In the genomic region with DNA sequence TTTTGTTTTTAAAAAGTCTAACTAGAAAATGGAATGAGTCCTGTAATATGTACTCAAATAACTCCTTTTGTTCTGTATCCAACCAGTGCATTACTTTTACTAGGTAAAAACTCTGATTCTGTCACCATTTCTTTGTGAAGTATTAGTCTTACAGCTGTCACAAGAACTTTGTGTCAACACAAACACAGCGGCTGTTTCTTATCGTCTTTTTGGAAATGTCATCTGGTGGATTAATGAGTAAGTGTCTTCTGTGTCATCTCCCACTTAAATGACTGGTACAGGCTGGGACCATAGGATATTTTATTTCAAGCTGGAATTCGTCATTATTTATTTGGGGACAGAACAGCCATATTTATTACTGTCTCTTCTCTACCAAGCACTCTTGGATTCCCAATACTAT, we compare ENCODE assay signal across 2 cellular contexts.
TF ChIP-seq lines count a peak whose summit lies in the region.

No MANE protein-coding gene starts in this region.

TF ChIP-seq in A549, 52 proteins besides CTCF, POLR2A, EP300 and RAD21:
- TF ChIP-seq HOXB5 (CRISPR knock-in tag; IDR thresholded peaks at IDR 0.05) (no peak), USF2 (IDR thresholded peaks at IDR 0.05) (no peak), JUNB (IDR thresholded peaks at IDR 0.05) (no peak), RARB (CRISPR knock-in tag; IDR thresholded peaks at IDR 0.05) (no peak)
- TF ChIP-seq, protein P1, sequence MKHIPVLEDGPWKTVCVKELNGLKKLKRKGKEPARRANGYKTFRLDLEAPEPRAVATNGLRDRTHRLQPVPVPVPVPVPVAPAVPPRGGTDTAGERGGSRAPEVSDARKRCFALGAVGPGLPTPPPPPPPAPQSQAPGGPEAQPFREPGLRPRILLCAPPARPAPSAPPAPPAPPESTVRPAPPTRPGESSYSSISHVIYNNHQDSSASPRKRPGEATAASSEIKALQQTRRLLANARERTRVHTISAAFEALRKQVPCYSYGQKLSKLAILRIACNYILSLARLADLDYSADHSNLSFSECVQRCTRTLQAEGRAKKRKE (CRISPR knock-in tag; IDR thresholded peaks at IDR 0.05; ENCODE audit: low read depth), result no peak

TF ChIP-seq in HepG2, 621 proteins besides CTCF, POLR2A, EP300 and RAD21:
- no peak for TF ChIP-seq ZNF235 (CRISPR knock-in tag; IDR thresholded peaks at IDR 0.05; ENCODE audit: borderline replicate concordance)
- TF ChIP-seq, protein P2, sequence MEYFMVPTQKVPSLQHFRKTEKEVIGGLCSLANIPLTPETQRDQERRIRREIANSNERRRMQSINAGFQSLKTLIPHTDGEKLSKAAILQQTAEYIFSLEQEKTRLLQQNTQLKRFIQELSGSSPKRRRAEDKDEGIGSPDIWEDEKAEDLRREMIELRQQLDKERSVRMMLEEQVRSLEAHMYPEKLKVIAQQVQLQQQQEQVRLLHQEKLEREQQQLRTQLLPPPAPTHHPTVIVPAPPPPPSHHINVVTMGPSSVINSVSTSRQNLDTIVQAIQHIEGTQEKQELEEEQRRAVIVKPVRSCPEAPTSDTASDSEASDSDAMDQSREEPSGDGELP (IDR thresholded peaks at IDR 0.05; ENCODE audit: borderline replicate concordance, low read depth), result peak; percentile 32; the same call in 1 of the 2 replicates
- TF ChIP-seq ZNF121 (CRISPR knock-in tag; IDR thresholded peaks at IDR 0.05), result no peak
TF ChIP-seq in HepG2: peak in this region for 1.
